ENCODE assay signal across 9 cellular contexts in the genomic region with DNA sequence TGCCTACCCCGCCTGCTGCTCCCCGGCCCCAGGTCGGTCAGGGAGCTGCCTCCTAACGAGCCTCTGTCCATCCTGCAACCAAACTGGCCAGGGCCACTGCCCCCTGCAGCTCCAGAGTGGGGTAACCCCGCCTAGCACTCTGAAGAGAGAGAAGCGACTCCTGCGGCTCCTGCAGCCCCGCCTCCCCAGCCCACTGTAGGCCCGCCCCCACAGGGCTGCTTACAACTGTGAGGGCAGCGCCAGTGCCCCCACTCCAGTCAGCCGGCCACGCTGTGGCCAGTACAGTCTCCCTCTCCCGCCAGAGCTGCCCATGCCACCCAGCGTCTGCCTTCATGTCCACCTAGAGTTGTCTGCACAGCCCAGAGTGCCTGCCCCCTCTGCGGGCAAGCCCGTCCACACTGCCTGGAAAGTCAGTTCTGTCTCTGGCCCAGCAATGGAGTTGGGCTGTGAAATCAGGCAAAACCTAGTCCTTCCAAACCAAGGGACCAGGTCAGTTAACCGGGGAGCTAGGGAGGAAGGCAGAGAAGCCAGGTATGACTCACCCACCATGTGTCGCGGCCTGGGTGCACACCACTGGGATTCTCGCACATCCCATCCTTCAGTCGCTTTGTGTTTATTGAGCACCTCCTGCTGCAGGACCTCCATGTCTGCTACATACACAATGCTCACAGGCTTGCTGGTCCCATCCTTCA. TPM values are rescaled to one million over a fixed set of nuclear protein-coding genes. Genes with fewer than 3 reads are reported as not detected.
DNase-seq lines count a peak whose midpoint lies in the region; ATAC-seq and TF ChIP-seq lines count a peak whose summit lies in the region.
"Had no signal": no experiment of that assay in that cellular context is flagged by ENCODE, and none has a peak within 500 bp of the region (broad histone marks: within the 10 kb centered on the region; RNA-seq: fewer than 3 reads in every experiment).

No MANE protein-coding gene starts in this region.

- ATAC-seq in HG02642 (IDR thresholded peaks at IDR 0.05; ENCODE audit: poor library complexity, unreplicated experiment): no peak
- no peak for ATAC-seq in HG03175 (IDR thresholded peaks at IDR 0.05; ENCODE audit: unreplicated experiment)

- H3K36me3 ChIP-seq in SJSA1: peaks cover 64% of the 10 kb centered on the region
- no peaks in the 10 kb centered on the region for H3K36me3 ChIP-seq in ovary

- peak overlapping the region; percentile 15 for H3K4me3 ChIP-seq in SJSA1
- H3K4me3 ChIP-seq in fibroblast of the aortic adventitia (ENCODE audit: low read depth, low read length): no peak overlapping the region
- peak overlapping the region; percentile 11 for H3K4me3 ChIP-seq in ovary

- H3K27ac ChIP-seq in SJSA1 (peak overlapping the region; percentile 81), ovary (peak overlapping the region; percentile 18 to 35)
- H3K27ac ChIP-seq: 22Rv1 had no signal

- TF ChIP-seq POLR2A in ovary (IDR thresholded peaks at IDR 0.05): no peak

- 26 to 34% (median 33%) methylated on average over 17 to 21 of the region's 21 CpGs for WGBS in ovary, 3 donors

- TF ChIP-seq CTCF in fibroblast of the aortic adventitia (IDR thresholded peaks at IDR 0.05; ENCODE audit: insufficient read depth, low read length) (peak; percentile 43), ovary (IDR thresholded peaks at IDR 0.05) (peak in 1 of 3 donors; percentile 5)

- TF ChIP-seq EP300 in ovary (IDR thresholded peaks at IDR 0.05): no peak

- DNase-seq in DMS 273 (lab: John Stamatoyannopoulos, UW; ENCODE audit: unreplicated experiment) (peak; percentile 30), DMS 273 treated with DMSO at 0.1 percent for 48 hours (lab: John Stamatoyannopoulos, UW) (no peak), SJSA1 (ENCODE audit: low read depth in 1 of 2, low spot score in 2 of 2) (peak; percentile 77 to 89), fibroblast of the aortic adventitia (ENCODE audit: low read depth) (peak; percentile 35), ovary (peak; percentile 69 to 81 (median 77))
- no peak for DNase-seq in effector CD8-positive, alpha-beta T cell (lab: John Stamatoyannopoulos, UW)

- intact Hi-C loops in ovary (cut with DNase I): no loop called here

- H3K27me3 ChIP-seq in SJSA1 (replicated peaks): no peaks in the 10 kb centered on the region
- no peaks in the 10 kb centered on the region for H3K27me3 ChIP-seq in ovary

- H3K4me1 ChIP-seq in SJSA1 (replicated peaks) (peaks cover 95% of the 10 kb centered on the region), ovary (ENCODE audit: insufficient read depth) (peaks cover 9% of the 10 kb centered on the region)

- H3K9me3 ChIP-seq in SJSA1 (replicated peaks): no peaks in the 10 kb centered on the region
- H3K9me3 ChIP-seq in ovary: no peaks in the 10 kb centered on the region

RNA-seq across cellular contexts. Expression of a gene that starts 2.4 kb away (rescaled TPM):
- 10.1 and 12.1 TPM in 2 replicates for total RNA-seq in SJSA1 (2014; rRNA removed; shearing (Covaris generic))
- total RNA-seq in fibroblast of the aortic adventitia (ENCODE audit: low replicate concordance) (0.54 TPM in 1 of 2 replicates, not detected in the other), ovary (under 1 TPM in 3 of 7 donors, not detected in 4; 0.18 to 0.22 (median 0.20) TPM)
- polyA plus RNA-seq in ovary: under 1 TPM in 1 of 2 donors, not detected in 1; 0.18 TPM

RNA-seq across cellular contexts. Expression of a gene that starts 4.6 kb away (rescaled TPM):
- 3.3 and 8.9 TPM in 2 replicates for total RNA-seq in SJSA1 (2014; rRNA removed; shearing (Covaris generic))
- total RNA-seq in fibroblast of the aortic adventitia (ENCODE audit: low replicate concordance) (4.7 and 6.1 TPM in 2 replicates), ovary (1 to 10 TPM; 3.3 to 8.0 (median 5.6) TPM)
- 1 to 10 TPM; 2.3 to 6.3 TPM for polyA plus RNA-seq in ovary

RNA-seq across cellular contexts. Expression of a gene that starts 33.9 kb away (rescaled TPM):
- total RNA-seq in SJSA1 (2014; rRNA removed; shearing (Covaris generic)): 86.6 and 136 TPM in 2 replicates
- total RNA-seq in fibroblast of the aortic adventitia (ENCODE audit: low replicate concordance) (8.6 and 10.2 TPM in 2 replicates), ovary (10 to 100 TPM in 1 of 7 donors, 1 to 10 TPM in 6; 5.1 to 13.1 (median 8.3) TPM)
- polyA plus RNA-seq in ovary: 10 to 100 TPM in 1 of 2 donors, 1 to 10 TPM in 1; 1.1 to 18.4 TPM

RNA-seq across cellular contexts. Expression of a gene that starts 48.3 kb away (rescaled TPM):
- 377 and 397 TPM in 2 replicates for total RNA-seq in SJSA1 (2014; rRNA removed; shearing (Covaris generic))
- total RNA-seq in fibroblast of the aortic adventitia (ENCODE audit: low replicate concordance): 97.2 and 196 TPM in 2 replicates
- total RNA-seq in ovary: 100 to 1,000 TPM; 102 to 153 (median 113) TPM
- polyA plus RNA-seq in ovary: 100 to 1,000 TPM; 118 to 141 TPM

RNA-seq across cellular contexts. Expression of a gene that starts 57.2 kb away (rescaled TPM):
- 94.8 and 105 TPM in 2 replicates for total RNA-seq in SJSA1 (2014; rRNA removed; shearing (Covaris generic))
- total RNA-seq in fibroblast of the aortic adventitia (ENCODE audit: low replicate concordance) (60.4 and 107 TPM in 2 replicates), ovary (100 to 1,000 TPM in 5 of 7 donors, 10 to 100 TPM in 2; 62.5 to 150 (median 138) TPM)
- 100 to 1,000 TPM in 1 of 2 donors, 10 to 100 TPM in 1; 59.7 to 118 TPM for polyA plus RNA-seq in ovary

Comparison
In these comparisons a context has a peak if more than half of its experiments do, and no peak if none do; other contexts are left out.
1. DNase-seq: peak in DMS 273 (single experiment), SJSA1 (2 of 2), fibroblast of the aortic adventitia (single experiment) and ovary (5 of 5); none in DMS 273 treated with DMSO at 0.1 percent for 48 hours (single experiment) and effector CD8-positive, alpha-beta T cell (single experiment).